ENCODE assay signal across 11 cellular contexts in genomic region chr22:38757464-38757757, GRCh38. TPM values are rescaled to one million over a fixed set of nuclear protein-coding genes. Genes with fewer than 3 reads are reported as not detected.
DNase-seq lines count a peak whose midpoint lies in the region; ATAC-seq and TF ChIP-seq lines count a peak whose summit lies in the region.
"Had no signal": no experiment of that assay in that cellular context is flagged by ENCODE, and none has a peak within 500 bp of the region (broad histone marks: within the 10 kb centered on the region; RNA-seq: fewer than 3 reads in every experiment).

No MANE protein-coding gene starts in this region.

- H3K4me2 ChIP-seq in DND-41 (ENCODE audit: insufficient read depth, low read length) (peak overlapping the region; percentile 91), osteoblast (ENCODE audit: insufficient read depth, low read length) (peak overlapping the region; percentile 95)

- H3K4me3 ChIP-seq in DND-41 (ENCODE audit: low read depth in 1 of 2, low read length in 2 of 2): peak overlapping the region in 1 of 2 experiments; percentile 80; a peak in 2 of 4 replicates
- peak overlapping the region; percentile 69 for H3K4me3 ChIP-seq in NB4 (ENCODE audit: low read depth, low read length)
- H3K4me3 ChIP-seq in osteoblast (ENCODE audit: insufficient read depth, low read length): no peak overlapping the region
- no peak overlapping the region for H3K4me3 ChIP-seq in uterus

- TF ChIP-seq CTCF in DND-41 (IDR thresholded peaks at IDR 0.05; ENCODE audit: borderline replicate concordance, extremely low read depth, low read length, poor library complexity, severe bottlenecking): no peak
- TF ChIP-seq CTCF in NB4 (IDR thresholded peaks at IDR 0.05; ENCODE audit: low read depth, low read length): no peak
- no peak for TF ChIP-seq CTCF in osteoblast (IDR thresholded peaks at IDR 0.05; ENCODE audit: extremely low read depth, low read depth, low read length)
- no peak for TF ChIP-seq CTCF in uterus (IDR thresholded peaks at IDR 0.05)

- TF ChIP-seq POLR2A in NB4 (IDR thresholded peaks at IDR 0.05; ENCODE audit: extremely low read depth, insufficient read length): no peak
- TF ChIP-seq POLR2A in uterus (IDR thresholded peaks at IDR 0.05): no peak

- H3K27ac ChIP-seq in DND-41 (ENCODE audit: low read length) (peak overlapping the region; percentile 80; the same call in 1 of the 2 replicates), cingulate gyrus (ENCODE audit: low read depth, low read length) (peak overlapping the region; percentile 6), osteoblast (ENCODE audit: low read depth, low read length) (no peak overlapping the region), uterus (no peak overlapping the region)

- H3K9me3 ChIP-seq in DND-41 (ENCODE audit: insufficient read depth, low read length, severe bottlenecking) (no peaks in the 10 kb centered on the region), osteoblast (ENCODE audit: low read depth, low read length) (no peaks in the 10 kb centered on the region), uterus (no peaks in the 10 kb centered on the region)

- H3K36me3 ChIP-seq in DND-41 (ENCODE audit: insufficient read depth, low read length) (peaks cover 21% of the 10 kb centered on the region), osteoblast (ENCODE audit: insufficient read depth, low read length) (peaks cover 6% of the 10 kb centered on the region), uterus (no peaks in the 10 kb centered on the region)

- no peaks in the 10 kb centered on the region for H3K27me3 ChIP-seq in DND-41 (ENCODE audit: insufficient read depth, low read length, poor library complexity)
- no peaks in the 10 kb centered on the region for H3K27me3 ChIP-seq in osteoblast (ENCODE audit: insufficient read depth, low read length)
- no peaks in the 10 kb centered on the region for H3K27me3 ChIP-seq in uterus

- H3K4me1 ChIP-seq in DND-41 (ENCODE audit: insufficient read depth, low read length) (peaks cover 49% of the 10 kb centered on the region), osteoblast (ENCODE audit: insufficient read depth, low read length) (peaks cover 19% of the 10 kb centered on the region), uterus (peaks cover 3 to 10% of the 10 kb centered on the region in 2 donors)

- ATAC-seq in DND-41 (ENCODE audit: insufficient read depth, low read depth) (no peak), Right ventricle myocardium inferior (no peak)

- H2AFZ ChIP-seq in DND-41 (ENCODE audit: low read depth, low read length): no peak overlapping the region
- H2AFZ ChIP-seq in osteoblast (ENCODE audit: low read length): no peak overlapping the region

- DNase-seq in DND-41: no peak
- DNase-seq in NB4 (ENCODE audit: low read depth): no peak
- no peak for DNase-seq in osteoblast (ENCODE audit: insufficient read length, low spot score, missing footprints)
- no peak for DNase-seq in SKM-1 (lab: John Stamatoyannopoulos, UW; ENCODE audit: unreplicated experiment)
- DNase-seq in Right ventricle myocardium inferior (ENCODE audit: missing footprints): no peak
- DNase-seq in germinal center (ENCODE audit: low spot score): no peak
- DNase-seq in uterus: no peak
- DNase-seq: activated CD4-positive, CD25-positive, alpha-beta regulatory T cell; foreskin melanocyte; stimulated activated CD4-positive, alpha-beta T cell treated with anti-CD3 and anti-CD28 coated beads, Interleukin-15, amount 100 ng/mL, for 24 hours had no signal

- peaks cover 36% of the 10 kb centered on the region for H3K79me2 ChIP-seq in DND-41 (ENCODE audit: insufficient read depth, low read length)
- H3K79me2 ChIP-seq in osteoblast (ENCODE audit: insufficient read depth, low read length): peaks cover 21% of the 10 kb centered on the region

- intact Hi-C loops in Right ventricle myocardium inferior (cut with DNase I): no loop called here
- intact Hi-C loops in uterus (cut with DNase I; ENCODE audit: low total_unique reads): loop anchor here (5.0 kb wide), 1 partner anchor 35 kb away; the partner anchor contains the start of gene DNAL4

- peaks cover 23% of the 10 kb centered on the region for H4K20me1 ChIP-seq in DND-41 (ENCODE audit: insufficient read depth, low read length)
- H4K20me1 ChIP-seq in osteoblast (ENCODE audit: insufficient read depth, low read length): no peaks in the 10 kb centered on the region

- peak overlapping the region; percentile 83 for H3K9ac ChIP-seq in DND-41 (ENCODE audit: low read depth, low read length)

RNA-seq across cellular contexts. Expression of gene SUN2, which starts 1.6 kb away (rescaled TPM):
- total RNA-seq in osteoblast (95.2 and 105 TPM in 2 replicates), Right ventricle myocardium inferior (126 TPM), uterus (100 to 1,000 TPM; 118 to 285 (median 175) TPM)

RNA-seq across cellular contexts. Expression of gene DNAL4, which starts 36.5 kb away (rescaled TPM):
- total RNA-seq in osteoblast (15.9 and 17.0 TPM in 2 replicates), Right ventricle myocardium inferior (10.0 TPM), uterus (10 to 100 TPM in 2 of 4 donors, 1 to 10 TPM in 2; 3.1 to 23.4 (median 8.3) TPM)

RNA-seq across cellular contexts. Expression of gene GTPBP1, which starts 51.7 kb away (rescaled TPM):
- total RNA-seq in osteoblast (28.3 and 34.7 TPM in 2 replicates), Right ventricle myocardium inferior (26.8 TPM), uterus (10 to 100 TPM; 16.2 to 71.5 (median 56.1) TPM)

RNA-seq across cellular contexts. Expression of gene JOSD1, which starts 56.7 kb away (rescaled TPM):
- total RNA-seq in osteoblast: 82.2 and 86.1 TPM in 2 replicates
- 17.5 TPM for total RNA-seq in Right ventricle myocardium inferior
- total RNA-seq in uterus: 10 to 100 TPM; 24.4 to 57.9 (median 40.2) TPM

Comparison
In these comparisons a context has a peak if more than half of its experiments do, and no peak if none do; other contexts are left out.
1. H3K27ac ChIP-seq: peak in DND-41 (single experiment) and cingulate gyrus (single experiment); none in osteoblast (single experiment) and uterus (0 of 2).